ENCODE assay signal across 16 cellular contexts in genomic region chr6:107361568-107362270, GRCh38.
DNase-seq lines count a peak whose midpoint lies in the region; ATAC-seq, FAIRE-seq and TF ChIP-seq lines count a peak whose summit lies in the region.
"Had no signal": no experiment of that assay in that cellular context is flagged by ENCODE, and none has a peak within 500 bp of the region (broad histone marks: within the 10 kb centered on the region; RNA-seq: fewer than 3 reads in every experiment).

No MANE protein-coding gene starts in this region.

- DNase-seq in AG08396 (ENCODE audit: low spot score) (peak; percentile 82), HK-2 (ENCODE audit: unreplicated experiment) (peak; percentile 34), bronchial epithelial cell (ENCODE audit: low read depth) (no peak), HepG2 (ENCODE audit: low spot score) (peak; percentile 85), OCI-M1 (lab: John Stamatoyannopoulos, UW) (no peak), posterior vena cava (ENCODE audit: low spot score) (no peak)
- DNase-seq: activated CD4-positive, alpha-beta T cell treated with anti-CD3 and anti-CD28 coated beads for 36 hours; activated T-cell treated with anti-CD3 and anti-CD28 coated beads, Interleukin-2, amount 50 U/mL, for 72 hours; body of pancreas; immature natural killer cell; NCI-H2081; stimulated activated CD4-positive, alpha-beta T cell treated with anti-CD3 and anti-CD28 coated beads, Interleukin-15, amount 100 ng/mL, for 24 hours; uterus had no signal

- peak; percentile 51 to 65; a peak in 3 of 4 replicates for TF ChIP-seq EP300 in HepG2 (IDR thresholded peaks at IDR 0.05; ENCODE audit: low read depth in 2 of 2, low read length in 2 of 2)
- TF ChIP-seq EP300 in HepG2 (CRISPR knock-in tag; IDR thresholded peaks at IDR 0.05; ENCODE audit: borderline replicate concordance) = no peak; the same call in 1 of the 2 replicates

- no peaks in the 10 kb centered on the region for H3K27me3 Mint-ChIP-seq in stimulated activated memory B cell treated with anti-CD40 and anti-IgM and Interleukin-4, amounts not matched to agents 10 μg/mL and 1 μg/mL and 100 μg/mL, for 72 hours
- H3K27me3 Mint-ChIP-seq: activated CD4-positive, alpha-beta T cell treated with anti-CD3 and anti-CD28 coated beads for 36 hours had no signal

- no peaks in the 10 kb centered on the region for H3K79me2 ChIP-seq in HepG2 (ENCODE audit: insufficient read depth, low read length)

- H4K20me1 ChIP-seq in HepG2 (ENCODE audit: insufficient read depth, low read length) = 0 out of 2 replicates have a peak, but pooled peaks cover 3% of the 10 kb centered on the region
- H4K20me1 ChIP-seq: BLaER1 treated with 17β-estradiol and CSF1 and Interleukin-3, amounts not matched to agents 10 nM and 100 nM had no signal

- no peak overlapping the region for H2AFZ ChIP-seq in HepG2 (ENCODE audit: low read length)

- in situ Hi-C loops in HepG2 (cut with HindIII; ENCODE audit: extremely low pct_ligation_motif_present, low pct_unique_long_range_greater_than_20kb) = no loop called here

- H3K27ac ChIP-seq in HepG2 (ENCODE audit: extremely low read length, insufficient read depth, low read length) = peak overlapping the region; percentile 11
- H3K27ac ChIP-seq: BLaER1 treated with 17β-estradiol and CSF1 and Interleukin-3, amounts not matched to agents 10 nM and 100 nM; body of pancreas; uterus had no signal

- ATAC-seq in HepG2 (peak; percentile 100), GM21825 (IDR thresholded peaks at IDR 0.05; ENCODE audit: unreplicated experiment) (no peak)
- ATAC-seq in stimulated activated memory B cell treated with anti-CD40 and anti-IgM and Interleukin-4, amounts not matched to agents 10 μg/mL and 1 μg/mL and 100 μg/mL, for 72 hours = no peak
- ATAC-seq: activated CD4-positive, alpha-beta T cell treated with anti-CD3 and anti-CD28 coated beads for 36 hours; activated T-cell treated with anti-CD3 and anti-CD28 coated beads, Interleukin-2, amount 50 U/mL, for 72 hours; body of pancreas had no signal

- H3K9ac ChIP-seq in HepG2 (ENCODE audit: insufficient read depth, low read depth, low read length) = no peak overlapping the region
- H3K9ac ChIP-seq: BLaER1 treated with 17β-estradiol and CSF1 and Interleukin-3, amounts not matched to agents 10 nM and 100 nM had no signal

- intact Hi-C loops in HepG2 (cut with micrococcal nuclease; ENCODE audit: unreplicated experiment) = loop anchor here (5.0 kb wide), 1 partner anchor 44 kb away; no protein-coding TSS in a partner anchor
- intact Hi-C loops in posterior vena cava (cut with DNase I) = loop anchor here in 1 of 2 donors (10.0 kb wide), 1 partner anchor 907 kb away; no protein-coding TSS in a partner anchor

- H3K4me3 ChIP-seq in bronchial epithelial cell (ENCODE audit: low read depth, low read length) (no peak overlapping the region), HepG2 (replicated peaks in 1 of 3; ENCODE audit: insufficient read depth in 1 of 3, low read depth in 2 of 3, low read length in 3 of 3) (no peak overlapping the region)
- H3K4me3 ChIP-seq: BLaER1 treated with 17β-estradiol and CSF1 and Interleukin-3, amounts not matched to agents 10 nM and 100 nM; body of pancreas; uterus had no signal

- H3K9me3 ChIP-seq in HepG2 (ENCODE audit: low read length) = no peaks in the 10 kb centered on the region
- H3K9me3 ChIP-seq: body of pancreas, uterus had no signal

- H3K27me3 ChIP-seq in bronchial epithelial cell (ENCODE audit: control insufficient read depth, insufficient read depth, low read length) = no peaks in the 10 kb centered on the region
- H3K27me3 ChIP-seq in HepG2 (ENCODE audit: control insufficient read depth in 1 of 2, insufficient read depth in 2 of 2, low read length in 2 of 2) = no peaks in the 10 kb centered on the region
- H3K27me3 ChIP-seq: BLaER1 treated with 17β-estradiol and CSF1 and Interleukin-3, amounts not matched to agents 10 nM and 100 nM; body of pancreas; uterus had no signal

- BruUV-seq in HepG2 (replicated peaks; lab: Mats Ljungman, UMichigan) = no TSS peak

- POLR2A ChIA-PET in HepG2 (lab: Yijun Ruan, JAX) = interaction anchor here (1.0 to 1.4 kb wide), 3 partner anchors 13 to 98 kb away, joined by 3 to 4 read pairs (median 3); partner anchors contain the start of gene PDSS2

- peaks cover 15% of the 10 kb centered on the region for H3K4me1 Mint-ChIP-seq in stimulated activated memory B cell treated with anti-CD40 and anti-IgM and Interleukin-4, amounts not matched to agents 10 μg/mL and 1 μg/mL and 100 μg/mL, for 72 hours

- peaks cover 10% of the 10 kb centered on the region for H3K9me3 Mint-ChIP-seq in stimulated activated memory B cell treated with anti-CD40 and anti-IgM and Interleukin-4, amounts not matched to agents 10 μg/mL and 1 μg/mL and 100 μg/mL, for 72 hours

- FAIRE-seq in bronchial epithelial cell (lab: Jason Lieb, UNC) (peak; percentile 87), HepG2 (lab: Jason Lieb, UNC) (peak; percentile 68)

- no peaks in the 10 kb centered on the region for H3K36me3 ChIP-seq in bronchial epithelial cell (ENCODE audit: control insufficient read depth, insufficient read depth, low read length)
- H3K36me3 ChIP-seq in HepG2 (replicated peaks in 1 of 2; ENCODE audit: control insufficient read depth in 1 of 2, insufficient read depth in 2 of 2, low read length in 2 of 2) = no peaks in the 10 kb centered on the region; a peak in 2 of 5 replicates
- H3K36me3 ChIP-seq: uterus had no signal

- no peak for TF ChIP-seq POLR2A in HepG2 (IDR thresholded peaks at IDR 0.05; ENCODE audit: insufficient read depth in 1 of 2, low read depth in 2 of 2, low read length in 2 of 2)

- H3K4me2 ChIP-seq in HepG2 (ENCODE audit: low read depth, low read length) = peak overlapping the region; percentile 30
- H3K4me2 ChIP-seq: BLaER1 treated with 17β-estradiol and CSF1 and Interleukin-3, amounts not matched to agents 10 nM and 100 nM had no signal

- TF ChIP-seq RAD21 in HepG2 (CRISPR knock-in tag; IDR thresholded peaks at IDR 0.05) = no peak

- peaks cover 29% of the 10 kb centered on the region for H3K36me3 Mint-ChIP-seq in stimulated activated memory B cell treated with anti-CD40 and anti-IgM and Interleukin-4, amounts not matched to agents 10 μg/mL and 1 μg/mL and 100 μg/mL, for 72 hours

- 36% methylated on average over 3 of the region's 3 CpGs for whole genome bisulfite sequencing in HepG2 (ENCODE audit: low lambda C conversion rate)

- TF ChIP-seq CTCF in bronchial epithelial cell (IDR thresholded peaks at IDR 0.05; ENCODE audit: insufficient read depth, low read length, severe bottlenecking) = no peak
- TF ChIP-seq CTCF in HepG2 (CRISPR knock-in tag; IDR thresholded peaks at IDR 0.05) = peak; percentile 19; the same call in 1 of the 2 replicates

- CTCF ChIA-PET in HepG2 (lab: Yijun Ruan, JAX; ENCODE audit: low intra/inter-chr PET ratio, low total read pairs) = no interaction called here

- H3K27ac Mint-ChIP-seq in stimulated activated memory B cell treated with anti-CD40 and anti-IgM and Interleukin-4, amounts not matched to agents 10 μg/mL and 1 μg/mL and 100 μg/mL, for 72 hours = no peak overlapping the region
- H3K27ac Mint-ChIP-seq: activated CD4-positive, alpha-beta T cell treated with anti-CD3 and anti-CD28 coated beads for 36 hours; activated T-cell treated with anti-CD3 and anti-CD28 coated beads, Interleukin-2, amount 50 U/mL, for 72 hours; immature natural killer cell had no signal

- H3K4me3 Mint-ChIP-seq in stimulated activated memory B cell treated with anti-CD40 and anti-IgM and Interleukin-4, amounts not matched to agents 10 μg/mL and 1 μg/mL and 100 μg/mL, for 72 hours = no peak overlapping the region
- H3K4me3 Mint-ChIP-seq: activated CD4-positive, alpha-beta T cell treated with anti-CD3 and anti-CD28 coated beads for 36 hours; activated T-cell treated with anti-CD3 and anti-CD28 coated beads, Interleukin-2, amount 50 U/mL, for 72 hours; immature natural killer cell had no signal

- peaks cover 20% of the 10 kb centered on the region for H3K4me1 ChIP-seq in HepG2 (ENCODE audit: insufficient read depth, low read length)
- H3K4me1 ChIP-seq: BLaER1 treated with 17β-estradiol and CSF1 and Interleukin-3, amounts not matched to agents 10 nM and 100 nM; body of pancreas; uterus had no signal

TF ChIP-seq in HepG2, 621 proteins besides CTCF, POLR2A, EP300 and RAD21 (continues in another document):
- TF ChIP-seq CAMTA2 (CRISPR knock-in tag; IDR thresholded peaks at IDR 0.05; ENCODE audit: borderline replicate concordance) = no peak
- no peak for TF ChIP-seq CENPBD1 (CRISPR knock-in tag; IDR thresholded peaks at IDR 0.05; ENCODE audit: borderline replicate concordance, low read depth)
- 0 out of 2 replicates have a peak, but pooled peaks have one; percentile 15 for TF ChIP-seq LCORL (IDR thresholded peaks at IDR 0.05)
- TF ChIP-seq LCORL (CRISPR knock-in tag; IDR thresholded peaks at IDR 0.05) = peak; percentile 95
- TF ChIP-seq ZNF772 (CRISPR knock-in tag; IDR thresholded peaks at IDR 0.05) = no peak
- no peak for TF ChIP-seq ZSCAN12 (CRISPR knock-in tag; IDR thresholded peaks at IDR 0.05)
- TF ChIP-seq PCBP2 (optimal IDR thresholded peaks at IDR 0.05; ENCODE audit: low read depth, low read length, poor library complexity, severe bottlenecking) = no peak
- TF ChIP-seq RXRA (CRISPR knock-in tag; IDR thresholded peaks at IDR 0.05) = peak; percentile 56; the same call in 1 of the 2 replicates
- TF ChIP-seq MED13 (CRISPR knock-in tag; IDR thresholded peaks at IDR 0.05) = no peak
- TF ChIP-seq ISL2 (CRISPR knock-in tag; IDR thresholded peaks at IDR 0.05) = no peak
- TF ChIP-seq FOXC1 (CRISPR knock-in tag; IDR thresholded peaks at IDR 0.05; ENCODE audit: borderline replicate concordance) = 0 out of 2 replicates have a peak, but pooled peaks have one; percentile 40
- TF ChIP-seq IRF2 (CRISPR knock-in tag; IDR thresholded peaks at IDR 0.05) = peak; percentile 55; the same call in 1 of the 2 replicates
- no peak for TF ChIP-seq ZIK1 (CRISPR knock-in tag; IDR thresholded peaks at IDR 0.05; ENCODE audit: borderline replicate concordance, low read depth)

Comparison
In these comparisons a context has a peak if more than half of its experiments do, and no peak if none do; other contexts are left out.
1. DNase-seq: peak in AG08396 (single experiment), HK-2 (single experiment) and HepG2 (single experiment); none in bronchial epithelial cell (single experiment), OCI-M1 (single experiment) and posterior vena cava (single experiment).